In genomic region chr6:35392111-35392702, GRCh38 we compare ENCODE assay signal across 9 cellular contexts. TPM values are rescaled to one million over a fixed set of nuclear protein-coding genes. Genes with fewer than 3 reads are reported as not detected.
A peak's percentile ranks its signal among the peaks of the same experiment; 100 is the strongest.
DNase-seq lines count a peak whose midpoint lies in the region; ATAC-seq and TF ChIP-seq lines count a peak whose summit lies in the region.
"Had no signal": no experiment of that assay in that cellular context is flagged by ENCODE, and none has a peak within 500 bp of the region (broad histone marks: within the 10 kb centered on the region; RNA-seq: fewer than 3 reads in every experiment).

No MANE protein-coding gene starts in this region.

- DNase-seq in G401 (ENCODE audit: low spot score) (peak; percentile 71), NCI-H2196 (lab: John Stamatoyannopoulos, UW; ENCODE audit: unreplicated experiment) (peak; percentile 80), NCI-H446 treated with DMSO at 0.1 percent for 48 hours (lab: John Stamatoyannopoulos, UW) (no peak), inferior parietal cortex (ENCODE audit: extremely low spot score) (no peak)
- no peak for DNase-seq in activated naive CD4-positive, alpha-beta T cell treated with anti-CD3 and anti-CD28 coated beads for 36 hours

- H3K4me3 ChIP-seq in duodenal mucosa (ENCODE audit: low read depth in 1 of 2, low read length in 2 of 2) (peak overlapping the region; percentile 14 to 27), parathyroid adenoma (ENCODE audit: low read depth, low read length) (no peak overlapping the region)

- no peak overlapping the region for H3K27ac Mint-ChIP-seq in activated naive CD4-positive, alpha-beta T cell treated with anti-CD3 and anti-CD28 coated beads for 36 hours

- no peak overlapping the region for H3K4me3 Mint-ChIP-seq in activated naive CD4-positive, alpha-beta T cell treated with anti-CD3 and anti-CD28 coated beads for 36 hours

- H3K4me1 ChIP-seq in duodenal mucosa (ENCODE audit: control insufficient read depth in 1 of 2, insufficient read depth in 2 of 2, low read length in 2 of 2) (peaks cover 38 to 40% of the 10 kb centered on the region in 2 donors), parathyroid adenoma (peaks cover 18% of the 10 kb centered on the region)

- H3K27me3 Mint-ChIP-seq in activated naive CD4-positive, alpha-beta T cell treated with anti-CD3 and anti-CD28 coated beads for 36 hours (ENCODE audit: low read depth), result no peaks in the 10 kb centered on the region

- no peak overlapping the region for H2AFZ ChIP-seq in parathyroid adenoma

- H3K4me2 ChIP-seq in parathyroid adenoma (ENCODE audit: low read length), result peak overlapping the region; percentile 32
- H3K4me2 ChIP-seq: KMS-11 had no signal

- no peak for ATAC-seq in HG02642 (IDR thresholded peaks at IDR 0.05; ENCODE audit: poor library complexity, unreplicated experiment)

- peak overlapping the region; percentile 23 for H3K27ac ChIP-seq in duodenal mucosa (ENCODE audit: low read depth, low read length)
- H3K27ac ChIP-seq in parathyroid adenoma, result no peak overlapping the region
- H3K27ac ChIP-seq: KMS-11 had no signal

- H3K36me3 ChIP-seq in duodenal mucosa (ENCODE audit: control insufficient read depth in 1 of 2, insufficient read depth in 2 of 2, low read length in 2 of 2) (no peaks in the 10 kb centered on the region), parathyroid adenoma (ENCODE audit: control insufficient read depth, insufficient read depth, low read length) (no peaks in the 10 kb centered on the region)

- H3K36me3 Mint-ChIP-seq in activated naive CD4-positive, alpha-beta T cell treated with anti-CD3 and anti-CD28 coated beads for 36 hours (ENCODE audit: low read depth), result no peaks in the 10 kb centered on the region

- intact Hi-C loops in activated naive CD4-positive, alpha-beta T cell treated with anti-CD3 and anti-CD28 coated beads for 36 hours (cut with micrococcal nuclease), result no loop called here

- H3K9me3 ChIP-seq in duodenal mucosa (ENCODE audit: control insufficient read depth in 1 of 2, low read length in 2 of 2) (no peaks in the 10 kb centered on the region), parathyroid adenoma (ENCODE audit: control insufficient read depth, low read length) (no peaks in the 10 kb centered on the region)

- TF ChIP-seq CTCF in parathyroid adenoma (IDR thresholded peaks at IDR 0.05), result no peak

- no peaks in the 10 kb centered on the region for H3K27me3 ChIP-seq in duodenal mucosa (ENCODE audit: control insufficient read depth in 1 of 2, insufficient read depth in 2 of 2, low read length in 2 of 2)
- H3K27me3 ChIP-seq in parathyroid adenoma (ENCODE audit: control insufficient read depth, insufficient read depth, low read length), result no peaks in the 10 kb centered on the region

- H3K9ac ChIP-seq in duodenal mucosa (ENCODE audit: low read depth in 1 of 2, low read length in 2 of 2) (peak overlapping the region; percentile 8 to 33), parathyroid adenoma (no peak overlapping the region)
- H3K9ac ChIP-seq: KMS-11 had no signal

- in situ Hi-C loops in G401 (cut with HindIII; ENCODE audit: low sequenced_read_pairs), result no loop called here

- no peaks in the 10 kb centered on the region for H3K9me3 Mint-ChIP-seq in activated naive CD4-positive, alpha-beta T cell treated with anti-CD3 and anti-CD28 coated beads for 36 hours

- H3K79me2 ChIP-seq in parathyroid adenoma, result peaks cover 16% of the 10 kb centered on the region

- peaks cover 36% of the 10 kb centered on the region for H3K4me1 Mint-ChIP-seq in activated naive CD4-positive, alpha-beta T cell treated with anti-CD3 and anti-CD28 coated beads for 36 hours (ENCODE audit: low read depth)

- CTCF ChIA-PET in activated naive CD4-positive, alpha-beta T cell treated with anti-CD3 and anti-CD28 coated beads for 36 hours (lab: Charles Lee), result interaction anchor here (0.9 to 1.1 kb wide), 2 partner anchors 24 to 48 kb away, joined by 3 read pairs; no protein-coding TSS in a partner anchor

RNA-seq across cellular contexts. Expression of gene PPARD, which starts 49.8 kb away (rescaled TPM):
- 2.8 and 4.2 TPM in 2 replicates for total RNA-seq in G401 (2014; rRNA removed; shearing (Covaris generic))
- 10 to 100 TPM; 10.8 to 11.2 TPM for total RNA-seq in activated naive CD4-positive, alpha-beta T cell treated with anti-CD3 and anti-CD28 coated beads for 36 hours

RNA-seq across cellular contexts. Expression of gene FANCE, which starts 59.9 kb away (rescaled TPM):
- 21.0 and 22.2 TPM in 2 replicates for total RNA-seq in G401 (2014; rRNA removed; shearing (Covaris generic))
- 10 to 100 TPM; 16.3 TPM for total RNA-seq in activated naive CD4-positive, alpha-beta T cell treated with anti-CD3 and anti-CD28 coated beads for 36 hours

Comparison
In these comparisons a context has a peak if more than half of its experiments do, and no peak if none do; other contexts are left out.
1. DNase-seq: peak in G401 (single experiment) and NCI-H2196 (single experiment); none in activated naive CD4-positive, alpha-beta T cell treated with anti-CD3 and anti-CD28 coated beads for 36 hours (single experiment), NCI-H446 treated with DMSO at 0.1 percent for 48 hours (single experiment) and inferior parietal cortex (single experiment).